In genomic region chr12:129096184-129096583, GRCh38 we compare ENCODE assay signal across 28 cellular contexts.
"Had no signal": no experiment of that assay in that cellular context is flagged by ENCODE, and none has a peak within 500 bp of the region (broad histone marks: within the 10 kb centered on the region; RNA-seq: fewer than 3 reads in every experiment).

No MANE protein-coding gene starts in this region.

- H3K27me3 ChIP-seq: stomach, suprapubic skin, testis, thyroid gland, tibial artery, tibial nerve, transverse colon, upper lobe of left lung, upper lobe of right lung, uterus, vagina had no signal

- H3K27me3 Mint-ChIP-seq: stimulated activated memory B cell treated with anti-CD40 and anti-IgM and Interleukin-4, amounts not matched to agents 10 μg/mL and 1 μg/mL and 100 μg/mL, for 72 hours; stimulated activated naive B cell treated with anti-CD40 and anti-IgM and Interleukin-4, amounts not matched to agents 10 μg/mL and 1 μg/mL and 100 μg/mL, for 72 hours; stimulated activated naive CD8-positive, alpha-beta T cell treated with anti-CD3 and anti-CD28 coated beads, Interleukin-15, amount 100 ng/mL, for 72 hours; stimulated activated naive CD8-positive, alpha-beta T cell treated with anti-CD3 and anti-CD28 coated beads, Interleukin-15, Interleukin-2, amounts not matched to agents 100 ng/mL and 50 ng/mL, for 24 hours had no signal

- H3K9me3 Mint-ChIP-seq: stimulated activated effector memory CD8-positive, alpha-beta T cell treated with anti-CD3 and anti-CD28 coated beads, Interleukin-12 subunit alpha, Interleukin-12 subunit beta, amount 100 ng/mL, for 72 hours; stimulated activated naive CD8-positive, alpha-beta T cell treated with anti-CD3 and anti-CD28 coated beads, Interleukin-15, Interleukin-2, amounts not matched to agents 100 ng/mL and 50 ng/mL, for 24 hours; type B pancreatic cell had no signal

- H3K9me3 ChIP-seq: suprapubic skin, testis, thoracic aorta, thyroid gland, transverse colon, upper lobe of right lung, uterus, vagina had no signal

- DNase-seq: stimulated activated CD4-positive, alpha-beta T cell treated with anti-CD3 and anti-CD28 coated beads, Interleukin-2, amount 100 ng/mL, for 48 hours; stimulated activated CD4-positive, alpha-beta T cell treated with anti-CD3 and anti-CD28 coated beads, Interleukin-4, amount 100 ng/mL, for 1 hour; stimulated activated CD4-positive, alpha-beta T cell treated with anti-CD3 and anti-CD28 coated beads, Interleukin-4, amount 100 ng/mL, for 24 hours; stimulated activated CD4-positive, alpha-beta T cell treated with anti-CD3 and anti-CD28 coated beads, Interleukin-4, amount 100 ng/mL, for 4 hours; stimulated activated CD8-positive, alpha-beta memory T cell treated with anti-CD3 and anti-CD28 coated beads, Interleukin-4, amount 100 ng/mL, for 48 hours; stimulated activated naive B cell treated with anti-CD40 and anti-IgM and Interleukin-4, amounts not matched to agents 10 μg/mL and 1 μg/mL and 100 μg/mL, for 72 hours; stimulated activated naive CD4-positive, alpha-beta T cell; stimulated activated naive CD4-positive, alpha-beta T cell treated with Interleukin-2 at 50 U/mL for 16 hours; stimulated activated naive CD8-positive, alpha-beta T cell treated with anti-CD3 and anti-CD28 coated beads, Interleukin-15, amount 100 ng/mL, for 72 hours; stimulated activated naive CD8-positive, alpha-beta T cell treated with anti-CD3 and anti-CD28 coated beads, Interleukin-15, Interleukin-2, amounts not matched to agents 100 U/mL and 50 U/mL, for 24 hours; stomach; substantia nigra; testis; thyroid gland; tibial artery; transverse colon; trophoblast cell; upper lobe of left lung; upper lobe of right lung; uterus had no signal

- H3K27ac Mint-ChIP-seq: stimulated activated effector memory CD8-positive, alpha-beta T cell treated with anti-CD3 and anti-CD28 coated beads, Interleukin-12 subunit alpha, Interleukin-12 subunit beta, amount 100 ng/mL, for 72 hours; stimulated activated memory B cell treated with anti-CD40 and anti-IgM and Interleukin-4, amounts not matched to agents 10 μg/mL and 1 μg/mL and 100 μg/mL, for 72 hours; stimulated activated naive B cell treated with anti-CD40 and anti-IgM and Interleukin-4, amounts not matched to agents 10 μg/mL and 1 μg/mL and 100 μg/mL, for 72 hours; stimulated activated naive CD8-positive, alpha-beta T cell treated with anti-CD3 and anti-CD28 coated beads, Interleukin-15, amount 100 ng/mL, for 72 hours; stimulated activated naive CD8-positive, alpha-beta T cell treated with anti-CD3 and anti-CD28 coated beads, Interleukin-15, Interleukin-2, amounts not matched to agents 100 ng/mL and 50 ng/mL, for 24 hours; type B pancreatic cell had no signal

- H3K4me3 ChIP-seq: stomach, suprapubic skin, testis, thoracic aorta, thyroid gland, tibial artery, tibial nerve, transverse colon, upper lobe of left lung, upper lobe of right lung, uterus, vagina had no signal

- H3K36me3 ChIP-seq: stomach, suprapubic skin, thoracic aorta, thyroid gland, tibial artery, tibial nerve, transverse colon, upper lobe of left lung, upper lobe of right lung, uterus, vagina had no signal

- H3K4me1 ChIP-seq: stomach, suprapubic skin, testis, thyroid gland, tibial artery, tibial nerve, transverse colon, upper lobe of left lung, upper lobe of right lung, uterus, vagina had no signal

- H3K4me3 Mint-ChIP-seq: stimulated activated effector memory CD8-positive, alpha-beta T cell treated with anti-CD3 and anti-CD28 coated beads, Interleukin-12 subunit alpha, Interleukin-12 subunit beta, amount 100 ng/mL, for 72 hours; stimulated activated memory B cell treated with anti-CD40 and anti-IgM and Interleukin-4, amounts not matched to agents 10 μg/mL and 1 μg/mL and 100 μg/mL, for 72 hours; stimulated activated naive B cell treated with anti-CD40 and anti-IgM and Interleukin-4, amounts not matched to agents 10 μg/mL and 1 μg/mL and 100 μg/mL, for 72 hours; stimulated activated naive CD8-positive, alpha-beta T cell treated with anti-CD3 and anti-CD28 coated beads, Interleukin-15, amount 100 ng/mL, for 72 hours; stimulated activated naive CD8-positive, alpha-beta T cell treated with anti-CD3 and anti-CD28 coated beads, Interleukin-15, Interleukin-2, amounts not matched to agents 100 ng/mL and 50 ng/mL, for 24 hours; type B pancreatic cell had no signal

- H3K36me3 Mint-ChIP-seq: stimulated activated effector memory CD8-positive, alpha-beta T cell treated with anti-CD3 and anti-CD28 coated beads, Interleukin-12 subunit alpha, Interleukin-12 subunit beta, amount 100 ng/mL, for 72 hours; stimulated activated memory B cell treated with anti-CD40 and anti-IgM and Interleukin-4, amounts not matched to agents 10 μg/mL and 1 μg/mL and 100 μg/mL, for 72 hours; stimulated activated naive B cell treated with anti-CD40 and anti-IgM and Interleukin-4, amounts not matched to agents 10 μg/mL and 1 μg/mL and 100 μg/mL, for 72 hours; type B pancreatic cell had no signal

- H3K4me1 Mint-ChIP-seq: stimulated activated effector memory CD8-positive, alpha-beta T cell treated with anti-CD3 and anti-CD28 coated beads, Interleukin-12 subunit alpha, Interleukin-12 subunit beta, amount 100 ng/mL, for 72 hours; stimulated activated memory B cell treated with anti-CD40 and anti-IgM and Interleukin-4, amounts not matched to agents 10 μg/mL and 1 μg/mL and 100 μg/mL, for 72 hours; stimulated activated naive B cell treated with anti-CD40 and anti-IgM and Interleukin-4, amounts not matched to agents 10 μg/mL and 1 μg/mL and 100 μg/mL, for 72 hours; stimulated activated naive CD8-positive, alpha-beta T cell treated with anti-CD3 and anti-CD28 coated beads, Interleukin-15, amount 100 ng/mL, for 72 hours had no signal

- H3K27ac ChIP-seq: stomach, suprapubic skin, testis, thoracic aorta, thyroid gland, tibial artery, tibial nerve, transverse colon, upper lobe of left lung, upper lobe of right lung, uterus, vagina had no signal

- ATAC-seq: stimulated activated effector memory CD8-positive, alpha-beta T cell treated with anti-CD3 and anti-CD28 coated beads, Interleukin-12 subunit alpha, Interleukin-12 subunit beta, amount 100 ng/mL, for 72 hours; stimulated activated naive B cell treated with anti-CD40 and anti-IgM and Interleukin-4, amounts not matched to agents 10 μg/mL and 1 μg/mL and 100 μg/mL, for 72 hours; stimulated activated naive CD8-positive, alpha-beta T cell treated with anti-CD3 and anti-CD28 coated beads, Interleukin-15, amount 100 ng/mL, for 72 hours; stimulated activated naive CD8-positive, alpha-beta T cell treated with anti-CD3 and anti-CD28 coated beads, Interleukin-15, Interleukin-2, amounts not matched to agents 100 U/mL and 50 U/mL, for 24 hours; upper lobe of right lung had no signal
